ENCODE assay signal across 8 cellular contexts in genomic region chr1:204431310-204432184, GRCh38. TPM values are rescaled to one million over a fixed set of nuclear protein-coding genes. Genes with fewer than 3 reads are reported as not detected.
DNase-seq lines count a peak whose midpoint lies in the region; ATAC-seq and TF ChIP-seq lines count a peak whose summit lies in the region.

No MANE protein-coding gene starts in this region.

- H3K4me3 Mint-ChIP-seq in CD4-positive, alpha-beta memory T cell, result no peak overlapping the region
- H3K4me3 Mint-ChIP-seq in naive thymus-derived CD4-positive, alpha-beta T cell, result no peak overlapping the region

- peak; percentile 97 for TF ChIP-seq CTCF in epithelial cell of proximal tubule (conservative IDR thresholded peaks at IDR 0.05; ENCODE audit: low read depth, low read length)

- no peaks in the 10 kb centered on the region for H3K9me3 Mint-ChIP-seq in CD4-positive, alpha-beta memory T cell
- peaks cover 0 to 1% (median 0%) of the 10 kb centered on the region in 11 donors for H3K9me3 Mint-ChIP-seq in naive thymus-derived CD4-positive, alpha-beta T cell

- no peaks in the 10 kb centered on the region for H3K4me1 ChIP-seq in CD4-positive, alpha-beta memory T cell (ENCODE audit: insufficient read depth, low read length)
- H3K4me1 ChIP-seq in naive thymus-derived CD4-positive, alpha-beta T cell (ENCODE audit: control insufficient read depth in 2 of 2, insufficient read depth in 2 of 2, low read length in 2 of 2), result no peaks in the 10 kb centered on the region

- no peak overlapping the region for H3K4me3 ChIP-seq in CD4-positive, alpha-beta memory T cell (ENCODE audit: low read length in 2 of 2)
- no peak overlapping the region for H3K4me3 ChIP-seq in epithelial cell of proximal tubule (ENCODE audit: low read depth, low read length)
- H3K4me3 ChIP-seq in naive thymus-derived CD4-positive, alpha-beta T cell (ENCODE audit: low read length), result no peak overlapping the region

- CTCF ChIA-PET in CD4-positive, alpha-beta memory T cell (lab: Charles Lee; ENCODE audit: partially characterized antibody), result interaction anchor here (0.6 to 31.3 kb wide), 42 partner anchors 9 to 1091 kb away, joined by 3 to 1077 read pairs (median 4); partner anchors contain the start of genes MDM4 and PIK3C2B
- CTCF ChIA-PET in naive thymus-derived CD4-positive, alpha-beta T cell (lab: Charles Lee), result interaction anchor here (0.7 to 5.7 kb wide), 18 partner anchors 12 to 376 kb away, joined by 3 to 81 read pairs (median 5); partner anchors contain the start of gene PIK3C2B

- peak overlapping the region in 6 of 7 donors; percentile 8 to 78 (median 71) for H3K27ac Mint-ChIP-seq in CD4-positive, alpha-beta memory T cell
- H3K27ac Mint-ChIP-seq in naive thymus-derived CD4-positive, alpha-beta T cell, result peak overlapping the region in 5 of 9 donors; percentile 6 to 69 (median 42)

- DNase-seq in CD4-positive, alpha-beta memory T cell, result peak; percentile 68 to 75 (median 71)
- DNase-seq in HT-29 (ENCODE audit: low spot score), result peak; percentile 81
- DNase-seq in OCI-M1 (lab: John Stamatoyannopoulos, UW), result peak; percentile 78
- DNase-seq in activated T-cell treated with anti-CD3 and anti-CD28 coated beads for 4 hours, result peak; percentile 73
- DNase-seq in epithelial cell of proximal tubule (ENCODE audit: low read depth), result no peak
- peak; percentile 52 to 75 (median 69) for DNase-seq in naive thymus-derived CD4-positive, alpha-beta T cell
- peak; percentile 30 to 47 for DNase-seq in stimulated activated CD8-positive, alpha-beta memory T cell treated with anti-CD3 and anti-CD28 coated beads, Interleukin-7, amount 100 ng/mL, for 48 hours (ENCODE audit: extremely low read depth in 1 of 2, low read depth in 1 of 2)

- H3K36me3 Mint-ChIP-seq in CD4-positive, alpha-beta memory T cell, result peaks cover 69 to 78% of the 10 kb centered on the region in 2 donors
- H3K36me3 Mint-ChIP-seq in naive thymus-derived CD4-positive, alpha-beta T cell, result peaks cover 6 to 51% (median 36%) of the 10 kb centered on the region in 5 donors

- peaks cover 0 to 9% (median 6%) of the 10 kb centered on the region in 4 donors for H3K4me1 Mint-ChIP-seq in CD4-positive, alpha-beta memory T cell
- peaks cover 0 to 13% (median 4%) of the 10 kb centered on the region in 7 donors for H3K4me1 Mint-ChIP-seq in naive thymus-derived CD4-positive, alpha-beta T cell

- no peak overlapping the region for H3K27ac ChIP-seq in CD4-positive, alpha-beta memory T cell (ENCODE audit: low read depth, low read length)
- no peak overlapping the region for H3K27ac ChIP-seq in naive thymus-derived CD4-positive, alpha-beta T cell (ENCODE audit: low read depth, low read length)

- H3K27me3 ChIP-seq in CD4-positive, alpha-beta memory T cell (ENCODE audit: insufficient read depth, low read length), result no peaks in the 10 kb centered on the region
- no peaks in the 10 kb centered on the region for H3K27me3 ChIP-seq in naive thymus-derived CD4-positive, alpha-beta T cell (ENCODE audit: control insufficient read depth in 2 of 2, insufficient read depth in 2 of 2, low read length in 2 of 2)

- H3K9me3 ChIP-seq in CD4-positive, alpha-beta memory T cell (ENCODE audit: control insufficient read depth in 1 of 2, low read length in 2 of 2), result no peaks in the 10 kb centered on the region
- H3K9me3 ChIP-seq in naive thymus-derived CD4-positive, alpha-beta T cell (ENCODE audit: control insufficient read depth in 2 of 3, low read length in 3 of 3), result no peaks in the 10 kb centered on the region

- POLR2A ChIA-PET in CD4-positive, alpha-beta memory T cell (lab: Charles Lee; ENCODE audit: partially characterized antibody), result interaction anchor here (0.7 to 1.6 kb wide), 7 partner anchors 14 to 85 kb away, joined by 3 to 5 read pairs (median 3); partner anchors contain the start of genes MDM4 and PIK3C2B
- POLR2A ChIA-PET in naive thymus-derived CD4-positive, alpha-beta T cell (lab: Charles Lee), result interaction anchor here (0.8 to 1.5 kb wide), 5 partner anchors 22 to 73 kb away, joined by 3 to 5 read pairs (median 4); partner anchors contain the start of gene PIK3C2B

- peaks cover 48% of the 10 kb centered on the region for H3K36me3 ChIP-seq in CD4-positive, alpha-beta memory T cell (ENCODE audit: insufficient read depth, low read length)
- H3K36me3 ChIP-seq in naive thymus-derived CD4-positive, alpha-beta T cell (ENCODE audit: control insufficient read depth in 2 of 3, insufficient read depth in 3 of 3, low read length in 3 of 3), result peaks cover 0 to 70% (median 8%) of the 10 kb centered on the region in 3 experiments

- ATAC-seq in naive thymus-derived CD4-positive, alpha-beta T cell, result peak; percentile 88
- no peak for ATAC-seq in GM18511 (IDR thresholded peaks at IDR 0.05; ENCODE audit: unreplicated experiment)

- no peaks in the 10 kb centered on the region for H3K27me3 Mint-ChIP-seq in CD4-positive, alpha-beta memory T cell
- no peaks in the 10 kb centered on the region for H3K27me3 Mint-ChIP-seq in naive thymus-derived CD4-positive, alpha-beta T cell

- intact Hi-C loops in CD4-positive, alpha-beta memory T cell (cut with micrococcal nuclease), result loop anchor here (1.0 to 2.0 kb wide), 4 partner anchors 15 to 376 kb away; partner anchors contain the start of gene PIK3C2B
- intact Hi-C loops in naive thymus-derived CD4-positive, alpha-beta T cell (cut with micrococcal nuclease), result loop anchor here (1.0 to 5.0 kb wide), 7 partner anchors 15 to 376 kb away; partner anchors contain the start of gene PIK3C2B (in 2 of the 2)

RNA-seq across cellular contexts. Expression of gene PPP1R15B, which starts 19.9 kb away (rescaled TPM):
- 10 to 100 TPM; 78.0 to 81.1 TPM for total RNA-seq in CD4-positive, alpha-beta memory T cell
- polyA plus RNA-seq in CD4-positive, alpha-beta memory T cell, result 10 to 100 TPM; 17.9 to 20.4 TPM
- total RNA-seq in HT-29 (2014; rRNA removed; shearing (Covaris generic)), result 32.6 and 40.7 TPM in 2 replicates
- 26.6 and 28.5 TPM in 2 replicates for total RNA-seq in epithelial cell of proximal tubule
- 100 to 1,000 TPM in 2 of 5 experiments, 10 to 100 TPM in 3; 69.5 to 175 (median 73.0) TPM for total RNA-seq in naive thymus-derived CD4-positive, alpha-beta T cell
- 10 to 100 TPM; 14.1 to 19.3 TPM for polyA plus RNA-seq in naive thymus-derived CD4-positive, alpha-beta T cell
